2 cellular contexts compared by ENCODE assay signal in the genomic region with DNA sequence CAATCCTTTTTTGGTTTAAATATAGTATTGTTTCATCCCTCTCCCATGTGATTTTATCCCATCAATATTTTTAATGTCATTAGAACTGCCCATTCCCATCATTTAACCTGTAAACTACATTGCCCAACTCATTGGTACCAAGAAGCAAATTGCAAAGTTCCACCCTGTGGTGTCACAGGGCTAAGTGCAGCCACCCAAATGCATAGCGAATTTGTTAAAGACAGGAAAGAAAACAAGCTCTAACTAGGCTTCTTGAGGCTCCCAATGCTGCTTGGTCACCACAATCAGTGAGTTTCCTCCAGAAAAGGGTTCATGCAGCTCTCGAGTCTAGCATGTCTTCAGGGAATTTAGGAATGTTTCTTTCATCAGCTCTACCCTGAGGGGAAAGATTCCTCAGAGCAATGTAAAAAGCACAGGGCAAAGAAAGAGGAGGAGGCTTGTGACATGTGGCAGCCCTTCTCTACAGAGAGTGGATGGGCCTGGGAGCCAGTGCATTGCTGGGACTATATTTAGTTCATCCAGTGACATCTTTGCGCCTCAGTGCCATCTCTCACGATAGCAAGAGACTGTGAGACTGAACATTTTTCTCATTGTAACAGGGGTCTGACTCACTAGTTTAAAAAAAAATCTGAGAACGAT.
TF ChIP-seq lines count a peak whose summit lies in the region.

No MANE protein-coding gene starts in this region.

TF ChIP-seq in GM12878, 131 proteins besides CTCF, POLR2A, EP300 and RAD21:
- TF ChIP-seq E2F8 (IDR thresholded peaks at IDR 0.05; ENCODE audit: low read depth, partially characterized antibody) (no peak), MEF2A (IDR thresholded peaks at IDR 0.05; ENCODE audit: insufficient read depth, low read depth, low read length) (0 out of 2 replicates have a peak, but pooled peaks have one; percentile 45)

TF ChIP-seq in GM23338, 12 proteins besides CTCF, POLR2A, EP300 and RAD21 (continued from another document):
- no peak for TF ChIP-seq EZH2phosphoT487 (IDR thresholded peaks at IDR 0.05; ENCODE audit: unreplicated experiment)
- TF ChIP-seq CREB1 (CRISPR knock-in tag; IDR thresholded peaks at IDR 0.05; ENCODE audit: low read depth) = no peak
- TF ChIP-seq NANOG (IDR thresholded peaks at IDR 0.05; ENCODE audit: borderline replicate concordance) = no peak
- no peak for TF ChIP-seq STAT1 (IDR thresholded peaks at IDR 0.05; ENCODE audit: unreplicated experiment)
- no peak for TF ChIP-seq ZNF331 (CRISPR knock-in tag; IDR thresholded peaks at IDR 0.05; ENCODE audit: low read depth)
- no peak for TF ChIP-seq ETS1 (IDR thresholded peaks at IDR 0.05)
- TF ChIP-seq EZH2 (IDR thresholded peaks at IDR 0.05; ENCODE audit: low read depth, unreplicated experiment) = no peak
